Comparison of ENCODE assay signal across 10 cellular contexts in genomic region chr18:62372156-62372555, GRCh38. TPM values are rescaled to one million over a fixed set of nuclear protein-coding genes. Genes with fewer than 3 reads are reported as not detected.
DNase-seq lines count a peak whose midpoint lies in the region; ATAC-seq and TF ChIP-seq lines count a peak whose summit lies in the region.
"Had no signal": no experiment of that assay in that cellular context is flagged by ENCODE, and none has a peak within 500 bp of the region (broad histone marks: within the 10 kb centered on the region; RNA-seq: fewer than 3 reads in every experiment).

No MANE protein-coding gene starts in this region.

- no peak overlapping the region for H3K4me3 Mint-ChIP-seq in activated naive CD4-positive, alpha-beta T cell treated with anti-CD3 and anti-CD28 coated beads, Interleukin-2, amount 10 ng/mL, durations not matched to agents 7 days and 5 days
- no peak overlapping the region for H3K4me3 Mint-ChIP-seq in CD14-positive monocyte
- H3K4me3 Mint-ChIP-seq: mesothelial cell of epicardium had no signal

- POLR2A ChIA-PET in A673 (lab: Charles Lee; ENCODE audit: low non-redundant PET): no interaction called here

- H3K36me3 ChIP-seq in A673 (ENCODE audit: insufficient read depth, low read length, poor library complexity, severe bottlenecking) (no peaks in the 10 kb centered on the region), WERI-Rb-1 (no peaks in the 10 kb centered on the region)

- no peak overlapping the region for H3K4me3 ChIP-seq in A673 (ENCODE audit: low read depth, low read length, poor library complexity, severe bottlenecking)
- no peak overlapping the region for H3K4me3 ChIP-seq in WERI-Rb-1 (ENCODE audit: low read depth, low read length)

- no peak for TF ChIP-seq CTCF in CD14-positive monocyte (IDR thresholded peaks at IDR 0.05)
- TF ChIP-seq CTCF in A673 (conservative IDR thresholded peaks at IDR 0.05; ENCODE audit: low read depth, low read length): no peak
- no peak for TF ChIP-seq CTCF in WERI-Rb-1 (IDR thresholded peaks at IDR 0.05; ENCODE audit: low read depth, low read length)

- H3K27ac Mint-ChIP-seq in activated naive CD4-positive, alpha-beta T cell treated with anti-CD3 and anti-CD28 coated beads, Interleukin-2, amount 10 ng/mL, durations not matched to agents 7 days and 5 days: peak overlapping the region; percentile 13
- no peak overlapping the region for H3K27ac Mint-ChIP-seq in CD14-positive monocyte
- H3K27ac Mint-ChIP-seq: mesothelial cell of epicardium had no signal

- H3K9me3 ChIP-seq in A673 (ENCODE audit: low read depth, low read length, poor library complexity, severe bottlenecking) (no peaks in the 10 kb centered on the region), WERI-Rb-1 (ENCODE audit: severe bottlenecking) (no peaks in the 10 kb centered on the region)

- intact Hi-C loops in CD14-positive monocyte (cut with micrococcal nuclease) (no loop called here), A673 (cut with micrococcal nuclease; ENCODE audit: unreplicated experiment) (no loop called here)

- peaks cover 36% of the 10 kb centered on the region for H3K4me1 Mint-ChIP-seq in activated naive CD4-positive, alpha-beta T cell treated with anti-CD3 and anti-CD28 coated beads, Interleukin-2, amount 10 ng/mL, durations not matched to agents 7 days and 5 days
- no peaks in the 10 kb centered on the region for H3K4me1 Mint-ChIP-seq in CD14-positive monocyte
- H3K4me1 Mint-ChIP-seq: mesothelial cell of epicardium had no signal

- H3K27ac ChIP-seq in A673 (ENCODE audit: low read depth, low read length, poor library complexity, severe bottlenecking) (no peak overlapping the region), WERI-Rb-1 (no peak overlapping the region)

- peak; percentile 47 for ATAC-seq in HG02973 (IDR thresholded peaks at IDR 0.05; ENCODE audit: unreplicated experiment)

- CTCF ChIA-PET in activated naive CD4-positive, alpha-beta T cell treated with anti-CD3 and anti-CD28 coated beads, Interleukin-2, amount 10 ng/mL, durations not matched to agents 7 days and 5 days (lab: Charles Lee): no interaction called here
- CTCF ChIA-PET in A673 (lab: Charles Lee): interaction anchor here (0.7 kb wide), 1 partner anchor 186 kb away, joined by 3 read pairs; no protein-coding TSS in a partner anchor

- H3K36me3 Mint-ChIP-seq in activated naive CD4-positive, alpha-beta T cell treated with anti-CD3 and anti-CD28 coated beads, Interleukin-2, amount 10 ng/mL, durations not matched to agents 7 days and 5 days: peaks cover 26% of the 10 kb centered on the region
- no peaks in the 10 kb centered on the region for H3K36me3 Mint-ChIP-seq in CD14-positive monocyte
- H3K36me3 Mint-ChIP-seq: mesothelial cell of epicardium had no signal

- no peaks in the 10 kb centered on the region for H3K27me3 ChIP-seq in A673 (replicated peaks; ENCODE audit: insufficient read depth, low read depth, low read length, poor library complexity)
- no peaks in the 10 kb centered on the region for H3K27me3 ChIP-seq in WERI-Rb-1 (ENCODE audit: insufficient read depth, low read depth, severe bottlenecking)

- no peaks in the 10 kb centered on the region for H3K4me1 ChIP-seq in A673 (ENCODE audit: insufficient read depth, low read length, poor library complexity, severe bottlenecking)

- DNase-seq in activated naive CD4-positive, alpha-beta T cell treated with anti-CD3 and anti-CD28 coated beads, Interleukin-2, amount 10 ng/mL, durations not matched to agents 7 days and 5 days: no peak
- no peak for DNase-seq in activated naive CD4-positive, alpha-beta T cell treated with anti-CD3 and anti-CD28 coated beads, Interleukin-2, amount 50 U/mL, for 16 hours
- DNase-seq in NCI-H2081 (lab: John Stamatoyannopoulos, UW) (peak; percentile 61 to 81), CD14-positive monocyte (ENCODE audit: low spot score) (no peak), A673 (ENCODE audit: low spot score) (no peak), NCI-H226 (no peak), WERI-Rb-1 (no peak)
- DNase-seq: glutamatergic neuron had no signal

- no peaks in the 10 kb centered on the region for H3K9me3 Mint-ChIP-seq in activated naive CD4-positive, alpha-beta T cell treated with anti-CD3 and anti-CD28 coated beads, Interleukin-2, amount 10 ng/mL, durations not matched to agents 7 days and 5 days
- no peaks in the 10 kb centered on the region for H3K9me3 Mint-ChIP-seq in CD14-positive monocyte
- H3K9me3 Mint-ChIP-seq: mesothelial cell of epicardium had no signal

- H3K27me3 Mint-ChIP-seq in activated naive CD4-positive, alpha-beta T cell treated with anti-CD3 and anti-CD28 coated beads, Interleukin-2, amount 10 ng/mL, durations not matched to agents 7 days and 5 days: no peaks in the 10 kb centered on the region
- H3K27me3 Mint-ChIP-seq in CD14-positive monocyte (ENCODE audit: low read depth in 3 of 3): peaks cover 0 to 1% (median 0%) of the 10 kb centered on the region in 3 donors

- BruUV-seq in A673 (replicated peaks; lab: Mats Ljungman, UMichigan): no TSS peak

RNA-seq across cellular contexts. Expression of gene TNFRSF11A, which starts 47.0 kb away (rescaled TPM):
- under 1 TPM; 0.05 to 0.67 TPM for polyA plus RNA-seq in CD14-positive monocyte
- total RNA-seq in A673 (2021): 0.37 TPM in 2 replicates

Comparison
In these comparisons a context has a peak if more than half of its experiments do, and no peak if none do; other contexts are left out.
1. DNase-seq: peak in NCI-H2081 (2 of 2); none in activated naive CD4-positive, alpha-beta T cell treated with anti-CD3 and anti-CD28 coated beads, Interleukin-2, amount 10 ng/mL, durations not matched to agents 7 days and 5 days (single experiment), activated naive CD4-positive, alpha-beta T cell treated with anti-CD3 and anti-CD28 coated beads, Interleukin-2, amount 50 U/mL, for 16 hours (single experiment), CD14-positive monocyte (single experiment), A673 (single experiment), NCI-H226 (single experiment) and WERI-Rb-1 (single experiment).